ENCODE assay signal across 11 cellular contexts in the genomic region with DNA sequence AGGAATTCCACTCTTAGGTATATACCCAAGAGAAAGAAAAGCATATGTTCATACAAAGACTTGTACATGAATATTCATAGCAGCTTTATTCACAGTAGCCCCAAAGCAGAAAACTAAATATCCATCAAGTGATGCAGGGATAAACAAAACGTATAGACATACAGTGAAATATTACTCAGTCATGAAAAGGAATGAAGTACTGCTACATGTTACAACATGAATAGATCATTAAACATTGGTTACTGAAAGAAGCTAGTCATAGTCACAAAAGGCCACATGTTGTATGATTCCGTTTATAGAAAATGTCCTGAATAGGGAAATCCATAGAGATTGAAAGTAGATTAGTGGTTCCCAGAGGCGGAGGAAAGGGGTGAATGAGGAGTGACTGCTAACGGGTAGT. TPM values are rescaled to one million over a fixed set of nuclear protein-coding genes. Genes with fewer than 3 reads are reported as not detected.
DNase-seq lines count a peak whose midpoint lies in the region; ATAC-seq and TF ChIP-seq lines count a peak whose summit lies in the region.
"Had no signal": no experiment of that assay in that cellular context is flagged by ENCODE, and none has a peak within 500 bp of the region (broad histone marks: within the 10 kb centered on the region; RNA-seq: fewer than 3 reads in every experiment).

No MANE protein-coding gene starts in this region.

- no peaks in the 10 kb centered on the region for H3K9me3 ChIP-seq in tibial nerve
- no peaks in the 10 kb centered on the region for H3K9me3 ChIP-seq in Karpas-422 (ENCODE audit: low read length)
- H3K9me3 ChIP-seq: BE2C had no signal

- TF ChIP-seq CTCF in tibial nerve (IDR thresholded peaks at IDR 0.05): no peak

- H3K4me1 Mint-ChIP-seq in activated naive CD4-positive, alpha-beta T cell treated with anti-CD3 and anti-CD28 coated beads for 36 hours (ENCODE audit: low read depth): peaks cover 6% of the 10 kb centered on the region
- H3K4me1 Mint-ChIP-seq in activated naive CD8-positive, alpha-beta T cell treated with anti-CD3 and anti-CD28 coated beads, Interleukin-2, amount 10 ng/mL, durations not matched to agents 7 days and 5 days: peaks cover 6% of the 10 kb centered on the region
- peaks cover 2% of the 10 kb centered on the region for H3K4me1 Mint-ChIP-seq in memory B cell

- H3K4me1 ChIP-seq in tibial nerve: peaks cover 0 to 27% (median 17%) of the 10 kb centered on the region in 4 donors
- H3K4me1 ChIP-seq in Karpas-422 (ENCODE audit: low read length): no peaks in the 10 kb centered on the region
- H3K4me1 ChIP-seq: BE2C had no signal

- no peak overlapping the region for H3K27ac Mint-ChIP-seq in activated naive CD4-positive, alpha-beta T cell treated with anti-CD3 and anti-CD28 coated beads for 36 hours
- H3K27ac Mint-ChIP-seq in activated naive CD8-positive, alpha-beta T cell treated with anti-CD3 and anti-CD28 coated beads, Interleukin-2, amount 10 ng/mL, durations not matched to agents 7 days and 5 days: no peak overlapping the region
- H3K27ac Mint-ChIP-seq in memory B cell: no peak overlapping the region

- H3K4me2 ChIP-seq in Karpas-422 (ENCODE audit: low read depth, low read length, poor library complexity, severe bottlenecking): no peak overlapping the region

- no peaks in the 10 kb centered on the region for H3K36me3 ChIP-seq in tibial nerve
- no peaks in the 10 kb centered on the region for H3K36me3 ChIP-seq in Karpas-422 (ENCODE audit: insufficient read depth, low read length)
- H3K36me3 ChIP-seq: BE2C had no signal

- POLR2A ChIA-PET in activated naive CD8-positive, alpha-beta T cell treated with anti-CD3 and anti-CD28 coated beads, Interleukin-2, amount 10 ng/mL, durations not matched to agents 7 days and 5 days (lab: Charles Lee): no interaction called here

- H3K79me2 ChIP-seq in Karpas-422 (ENCODE audit: low read length): no peaks in the 10 kb centered on the region

- H3K4me3 Mint-ChIP-seq in activated naive CD4-positive, alpha-beta T cell treated with anti-CD3 and anti-CD28 coated beads for 36 hours: peak overlapping the region; percentile 94
- peak overlapping the region; percentile 98 for H3K4me3 Mint-ChIP-seq in activated naive CD8-positive, alpha-beta T cell treated with anti-CD3 and anti-CD28 coated beads, Interleukin-2, amount 10 ng/mL, durations not matched to agents 7 days and 5 days
- H3K4me3 Mint-ChIP-seq in memory B cell: peak overlapping the region; percentile 72

- H3K27ac ChIP-seq in tibial nerve (peak overlapping the region in 3 of 4 donors; percentile 85 to 98 (median 96)), Karpas-422 (ENCODE audit: low read length) (no peak overlapping the region)

- DNase-seq in activated naive CD4-positive, alpha-beta T cell treated with anti-CD3 and anti-CD28 coated beads for 36 hours: no peak
- DNase-seq in activated naive CD4-positive, alpha-beta T cell (lab: John Stamatoyannopoulos, UW): no peak
- no peak for DNase-seq in activated naive CD8-positive, alpha-beta T cell treated with anti-CD3 and anti-CD28 coated beads, Interleukin-2, amount 10 ng/mL, durations not matched to agents 7 days and 5 days
- no peak for DNase-seq in memory B cell (ENCODE audit: low spot score in 2 of 2)
- no peak for DNase-seq in tibial nerve (ENCODE audit: low spot score in 2 of 2)
- DNase-seq in Karpas-422: no peak
- no peak for DNase-seq in foreskin melanocyte
- DNase-seq: BE2C, NCI-H446, T1000 had no signal

- intact Hi-C loops in activated naive CD4-positive, alpha-beta T cell treated with anti-CD3 and anti-CD28 coated beads for 36 hours (cut with micrococcal nuclease): no loop called here

- H4K20me1 ChIP-seq in Karpas-422 (ENCODE audit: insufficient read depth, low read depth, low read length): no peaks in the 10 kb centered on the region

- no peaks in the 10 kb centered on the region for H3K9me2 ChIP-seq in Karpas-422 (replicated peaks; ENCODE audit: insufficient read depth, low read length)

- H3K27me3 Mint-ChIP-seq in activated naive CD4-positive, alpha-beta T cell treated with anti-CD3 and anti-CD28 coated beads for 36 hours (ENCODE audit: low read depth): peaks cover 26% of the 10 kb centered on the region
- H3K27me3 Mint-ChIP-seq in activated naive CD8-positive, alpha-beta T cell treated with anti-CD3 and anti-CD28 coated beads, Interleukin-2, amount 10 ng/mL, durations not matched to agents 7 days and 5 days: peaks cover 52% of the 10 kb centered on the region
- H3K27me3 Mint-ChIP-seq in memory B cell: peaks cover 27% of the 10 kb centered on the region

- H3K27me3 ChIP-seq in tibial nerve (no peaks in the 10 kb centered on the region), Karpas-422 (ENCODE audit: low read length) (no peaks in the 10 kb centered on the region)

- TF ChIP-seq EP300 in tibial nerve (IDR thresholded peaks at IDR 0.05): no peak

- peaks cover 2% of the 10 kb centered on the region for H3K9me3 Mint-ChIP-seq in activated naive CD4-positive, alpha-beta T cell treated with anti-CD3 and anti-CD28 coated beads for 36 hours
- no peaks in the 10 kb centered on the region for H3K9me3 Mint-ChIP-seq in activated naive CD8-positive, alpha-beta T cell treated with anti-CD3 and anti-CD28 coated beads, Interleukin-2, amount 10 ng/mL, durations not matched to agents 7 days and 5 days
- H3K9me3 Mint-ChIP-seq in memory B cell: no peaks in the 10 kb centered on the region

- CTCF ChIA-PET in activated naive CD4-positive, alpha-beta T cell treated with anti-CD3 and anti-CD28 coated beads for 36 hours (lab: Charles Lee): interaction anchor here (0.6 to 4.3 kb wide), 6 partner anchors 12 to 167 kb away, joined by 4 to 22 read pairs (median 5); no protein-coding TSS in a partner anchor

- H2AFZ ChIP-seq in Karpas-422 (ENCODE audit: low read length): no peak overlapping the region

- no peak for TF ChIP-seq POLR2A in tibial nerve (IDR thresholded peaks at IDR 0.05)

- no peak for ATAC-seq in activated naive CD8-positive, alpha-beta T cell treated with anti-CD3 and anti-CD28 coated beads, Interleukin-2, amount 10 ng/mL, durations not matched to agents 7 days and 5 days (ENCODE audit: low read depth)
- ATAC-seq in memory B cell (ENCODE audit: low read depth) (no peak), HG02763 (IDR thresholded peaks at IDR 0.05; ENCODE audit: unreplicated experiment) (no peak)

- H3K4me3 ChIP-seq in tibial nerve: peak overlapping the region in 2 of 4 donors; percentile 59 to 87
- no peak overlapping the region for H3K4me3 ChIP-seq in Karpas-422 (ENCODE audit: low read length)

- no peak overlapping the region for H3K9ac ChIP-seq in Karpas-422 (ENCODE audit: low read length)

- H3K36me3 Mint-ChIP-seq in activated naive CD4-positive, alpha-beta T cell treated with anti-CD3 and anti-CD28 coated beads for 36 hours (ENCODE audit: low read depth): peaks cover 2% of the 10 kb centered on the region
- H3K36me3 Mint-ChIP-seq in activated naive CD8-positive, alpha-beta T cell treated with anti-CD3 and anti-CD28 coated beads, Interleukin-2, amount 10 ng/mL, durations not matched to agents 7 days and 5 days: peaks cover 1% of the 10 kb centered on the region
- no peaks in the 10 kb centered on the region for H3K36me3 Mint-ChIP-seq in memory B cell

- WGBS in tibial nerve, 2 donors: 62 to 67% methylated on average over 4 of the region's 4 CpGs

RNA-seq across cellular contexts. Expression of gene MRAS, which starts 1.3 kb away (rescaled TPM):
- under 1 TPM; 0.52 to 0.62 TPM for total RNA-seq in activated naive CD4-positive, alpha-beta T cell treated with anti-CD3 and anti-CD28 coated beads for 36 hours
- 1 to 10 TPM in 1 of 2 experiments, under 1 TPM in 1; 0.69 to 1.0 TPM for total RNA-seq in activated naive CD8-positive, alpha-beta T cell treated with anti-CD3 and anti-CD28 coated beads, Interleukin-2, amount 10 ng/mL, durations not matched to agents 7 days and 5 days
- total RNA-seq in tibial nerve: 100 to 1,000 TPM; 107 to 289 (median 171) TPM
- total RNA-seq in Karpas-422 (2014; rRNA removed; shearing (Covaris generic); ENCODE audit: low replicate concordance): not detected in 2 replicates

RNA-seq across cellular contexts. Expression of gene NME9, which starts 17.4 kb away (rescaled TPM):
- 1 to 10 TPM; 2.0 to 2.4 TPM for total RNA-seq in activated naive CD4-positive, alpha-beta T cell treated with anti-CD3 and anti-CD28 coated beads for 36 hours
- total RNA-seq in activated naive CD8-positive, alpha-beta T cell treated with anti-CD3 and anti-CD28 coated beads, Interleukin-2, amount 10 ng/mL, durations not matched to agents 7 days and 5 days: 1 to 10 TPM in 1 of 2 experiments, under 1 TPM in 1; 0.57 to 1.7 TPM
- total RNA-seq in tibial nerve: not detected
- total RNA-seq in Karpas-422 (2014; rRNA removed; shearing (Covaris generic); ENCODE audit: low replicate concordance): not detected in 2 replicates

Comparison
In these comparisons a context has a peak if more than half of its experiments do, and no peak if none do; other contexts are left out.
1. RNA of gene MRAS, which starts 1.3 kb away (total RNA-seq): 107 to 289 TPM in tibial nerve; 0.69 to 1.0 TPM in activated naive CD8-positive, alpha-beta T cell treated with anti-CD3 and anti-CD28 coated beads, Interleukin-2, amount 10 ng/mL, durations not matched to agents 7 days and 5 days, 0.52 to 0.62 TPM in activated naive CD4-positive, alpha-beta T cell treated with anti-CD3 and anti-CD28 coated beads for 36 hours and not detected in Karpas-422; every median in the first group is over 10 times any median in the second.
2. Peak in every context shown above with its lines, with median percentiles within 50 percentile points of each other: H3K4me3 Mint-ChIP-seq.